1 cellular context compared by ENCODE assay signal in genomic region chr6:67615796-67616195, GRCh38.
TF ChIP-seq lines count a peak whose summit lies in the region.

No MANE protein-coding gene starts in this region.

TF ChIP-seq in IMR-90, 13 proteins besides CTCF, POLR2A, EP300 and RAD21:
- TF ChIP-seq MAFK (IDR thresholded peaks at IDR 0.05; ENCODE audit: low read depth, low read length) = no peak
- no peak for TF ChIP-seq SMC3 (IDR thresholded peaks at IDR 0.05; ENCODE audit: low read depth, low read length)
- no peak for TF ChIP-seq BHLHE40 (IDR thresholded peaks at IDR 0.05; ENCODE audit: low read depth, low read length)
- TF ChIP-seq MAZ (IDR thresholded peaks at IDR 0.05; ENCODE audit: borderline replicate concordance, low read depth, low read length) = no peak
- no peak for TF ChIP-seq CHD1 (IDR thresholded peaks at IDR 0.05; ENCODE audit: low read depth, low read length)
- no peak for TF ChIP-seq ELK1 (IDR thresholded peaks at IDR 0.05; ENCODE audit: borderline replicate concordance, low read depth, low read length)
- no peak for TF ChIP-seq FOS (IDR thresholded peaks at IDR 0.05; ENCODE audit: low read depth, low read length)
- TF ChIP-seq RCOR1 (IDR thresholded peaks at IDR 0.05; ENCODE audit: insufficient replicate concordance, low read length) = no peak
- no peak for TF ChIP-seq RFX5 (IDR thresholded peaks at IDR 0.05; ENCODE audit: low read depth, low read length)
- no peak for TF ChIP-seq MXI1 (IDR thresholded peaks at IDR 0.05; ENCODE audit: borderline replicate concordance, low read depth, low read length)
- TF ChIP-seq, protein P1, sequence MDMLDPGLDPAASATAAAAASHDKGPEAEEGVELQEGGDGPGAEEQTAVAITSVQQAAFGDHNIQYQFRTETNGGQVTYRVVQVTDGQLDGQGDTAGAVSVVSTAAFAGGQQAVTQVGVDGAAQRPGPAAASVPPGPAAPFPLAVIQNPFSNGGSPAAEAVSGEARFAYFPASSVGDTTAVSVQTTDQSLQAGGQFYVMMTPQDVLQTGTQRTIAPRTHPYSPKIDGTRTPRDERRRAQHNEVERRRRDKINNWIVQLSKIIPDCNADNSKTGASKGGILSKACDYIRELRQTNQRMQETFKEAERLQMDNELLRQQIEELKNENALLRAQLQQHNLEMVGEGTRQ (IDR thresholded peaks at IDR 0.05; ENCODE audit: low read depth, low read length) = no peak
- no peak for TF ChIP-seq CEBPB (IDR thresholded peaks at IDR 0.05; ENCODE audit: low read depth, low read length)
- TF ChIP-seq NFE2L2 (IDR thresholded peaks at IDR 0.05; ENCODE audit: low read depth, low read length) = no peak
